In the genomic region with DNA sequence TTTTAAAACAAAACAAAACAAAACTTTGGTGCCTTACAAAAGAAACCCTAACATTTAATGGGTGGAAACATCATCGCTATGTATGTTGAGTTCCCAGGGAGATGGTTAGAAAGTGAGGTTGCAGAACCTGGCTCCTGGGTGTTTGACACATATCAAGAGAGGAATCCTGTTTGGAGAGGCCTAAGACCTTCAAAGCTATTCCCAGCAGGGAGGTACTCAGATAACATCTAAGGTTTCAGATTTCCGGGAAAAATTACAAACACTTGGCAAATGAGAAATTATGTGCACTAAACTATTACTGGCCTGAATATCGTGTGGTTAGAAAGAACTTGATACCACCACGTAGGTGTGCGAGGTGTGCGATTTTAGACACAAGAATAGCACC, we compare ENCODE assay signal across 26 cellular contexts. TPM values are rescaled to one million over a fixed set of nuclear protein-coding genes. Genes with fewer than 3 reads are reported as not detected.
DNase-seq lines count a peak whose midpoint lies in the region; ATAC-seq and TF ChIP-seq lines count a peak whose summit lies in the region.
"Had no signal": no experiment of that assay in that cellular context is flagged by ENCODE, and none has a peak within 500 bp of the region (broad histone marks: within the 10 kb centered on the region; RNA-seq: fewer than 3 reads in every experiment).

No MANE protein-coding gene starts in this region.

- no peak overlapping the region for H3K4ac ChIP-seq in trophoblast cell (ENCODE audit: low read depth, low read length)

- H3K9ac ChIP-seq in HCT116 (ENCODE audit: low read length) (no peak overlapping the region), trophoblast cell (ENCODE audit: low read length) (no peak overlapping the region)
- H3K9ac ChIP-seq: parathyroid adenoma had no signal

- H3K9me3 ChIP-seq in HCT116 (ENCODE audit: control insufficient read depth in 1 of 2, insufficient read depth in 1 of 2, low read depth in 1 of 2, low read length in 2 of 2) (no peaks in the 10 kb centered on the region), trophoblast cell (ENCODE audit: insufficient read depth, low read depth, low read length) (no peaks in the 10 kb centered on the region)

- no peak overlapping the region for H3K4me3 ChIP-seq in HCT116 (replicated peaks in 1 of 2; ENCODE audit: low read depth in 1 of 2, low read length in 2 of 2)
- H3K4me3 ChIP-seq in trophoblast cell (ENCODE audit: low read depth, low read length): no peak overlapping the region

- H3K27ac ChIP-seq in HCT116 (ENCODE audit: low read depth, low read length): no peak overlapping the region
- no peak overlapping the region for H3K27ac ChIP-seq in trophoblast cell (ENCODE audit: low read depth, low read length)
- H3K27ac ChIP-seq: C4-2B, parathyroid adenoma, VCaP had no signal

- peak; percentile 27; the same call in 1 of the 2 replicates for ATAC-seq in HCT116
- ATAC-seq: activated T-cell treated with anti-CD3 and anti-CD28 coated beads, Interleukin-2, amount 50 U/mL, for 72 hours; Panc1; right cardiac atrium; stimulated activated memory B cell treated with anti-CD40 and anti-IgM and Interleukin-4, amounts not matched to agents 10 μg/mL and 1 μg/mL and 100 μg/mL, for 72 hours had no signal

- TF ChIP-seq POLR2A in HCT116 (IDR thresholded peaks at IDR 0.05; ENCODE audit: borderline replicate concordance, extremely low read depth, insufficient read depth, insufficient read length): no peak

- H2BK5ac ChIP-seq in trophoblast cell (ENCODE audit: low read depth, low read length, poor library complexity): no peak overlapping the region

- no peak overlapping the region for H3K18ac ChIP-seq in trophoblast cell (ENCODE audit: low read length)

- intact Hi-C loops in HCT116 (cut with micrococcal nuclease): no loop called here

- H3K36me3 ChIP-seq in HCT116 (ENCODE audit: control insufficient read depth in 1 of 2, insufficient read depth in 2 of 2, low read length in 2 of 2) (peaks cover 0 to 3% of the 10 kb centered on the region in 2 experiments; a peak in 1 of 4 replicates), trophoblast cell (ENCODE audit: control insufficient read depth in 1 of 2, insufficient read depth in 2 of 2, low read length in 2 of 2) (peaks cover 16 to 21% of the 10 kb centered on the region in 2 experiments)

- POLR2A ChIA-PET in HCT116 (lab: Charles Lee): no interaction called here

- RAD21 ChIA-PET in HCT116 (lab: Charles Lee; ENCODE audit: low non-redundant PET in 1 of 2, low total read pairs in 2 of 2, uncharacterized antibody in 2 of 2, unreplicated experiment in 2 of 2): no interaction called here

- TF ChIP-seq CTCF in HCT116 (IDR thresholded peaks at IDR 0.05 in 2 of 3, conservative IDR thresholded peaks at IDR 0.05 in 1 of 3; ENCODE audit: borderline replicate concordance in 1 of 3, insufficient read depth in 1 of 3, low read depth in 2 of 3, low read length in 2 of 3): no peak

- no peak overlapping the region for H2BK120ac ChIP-seq in trophoblast cell (ENCODE audit: insufficient read depth, low read length, poor library complexity)

- H3K79me2 ChIP-seq in HCT116 (ENCODE audit: insufficient read depth, low read length) (no peaks in the 10 kb centered on the region), trophoblast cell (ENCODE audit: control insufficient read depth, insufficient read depth, low read length, poor library complexity) (no peaks in the 10 kb centered on the region)
- H3K79me2 ChIP-seq: parathyroid adenoma had no signal

- H2AFZ ChIP-seq in HCT116 (ENCODE audit: low read depth, low read length, poor library complexity, severe bottlenecking): no peak overlapping the region
- no peak overlapping the region for H2AFZ ChIP-seq in trophoblast cell (ENCODE audit: insufficient read depth, low read length, poor library complexity)
- H2AFZ ChIP-seq: parathyroid adenoma had no signal

- H3K4me1 ChIP-seq in HCT116 (ENCODE audit: control insufficient read depth in 1 of 2, insufficient read depth in 2 of 2, low read length in 2 of 2) (peaks cover 4 to 13% of the 10 kb centered on the region in 2 experiments; a peak in 2 of 4 replicates), trophoblast cell (ENCODE audit: control insufficient read depth in 1 of 2, insufficient read depth in 2 of 2, low read length in 2 of 2) (no peaks in the 10 kb centered on the region)
- H3K4me1 ChIP-seq: parathyroid adenoma had no signal

- H3K23ac ChIP-seq in trophoblast cell (ENCODE audit: low read length): no peak overlapping the region

- H3K79me1 ChIP-seq in trophoblast cell (ENCODE audit: low read length): no peaks in the 10 kb centered on the region

- TF ChIP-seq RAD21 in HCT116 (IDR thresholded peaks at IDR 0.05; ENCODE audit: low read depth): no peak

- H3K4me2 ChIP-seq in HCT116 (ENCODE audit: low read length): no peak overlapping the region
- H3K4me2 ChIP-seq in trophoblast cell (ENCODE audit: low read length): no peak overlapping the region

- H3K9me2 ChIP-seq in HCT116 (ENCODE audit: insufficient read depth): no peaks in the 10 kb centered on the region

- BruUV-seq in HCT116 (replicated peaks; lab: Mats Ljungman, UMichigan): no TSS peak

- H4K8ac ChIP-seq in trophoblast cell (ENCODE audit: low read depth, low read length): no peak overlapping the region

- no peak overlapping the region for H4K12ac ChIP-seq in trophoblast cell (ENCODE audit: low read depth, low read length)

- no CpG with 5 or more reads among the region's 6 CpGs for WGBS in trophoblast cell (ENCODE audit: extremely low coverage, insufficient coverage, insufficient read length)

- H3K27me3 ChIP-seq in HCT116 (ENCODE audit: insufficient read depth, low read length) (no peaks in the 10 kb centered on the region), trophoblast cell (ENCODE audit: insufficient read depth, low read length) (no peaks in the 10 kb centered on the region)

- DNase-seq in HCT116 (ENCODE audit: low read depth, low spot score) (no peak), M059J (ENCODE audit: low read depth) (peak; percentile 64), fibroblast of peridontal ligament (ENCODE audit: extremely low read depth) (peak; percentile 11), trophoblast cell (peak; percentile 64 to 94), NCI-H2171 treated with DMSO at 0.1 percent for 48 hours (lab: John Stamatoyannopoulos, UW) (no peak), NOMO-1 treated with DMSO at 0.1 percent for 48 hours (lab: John Stamatoyannopoulos, UW; ENCODE audit: unreplicated experiment) (no peak), NCI-H2107 treated with DMSO at 0.1 percent for 48 hours (lab: John Stamatoyannopoulos, UW; ENCODE audit: unreplicated experiment) (no peak)
- DNase-seq: activated CD4-positive, alpha-beta T cell treated with anti-CD3 and anti-CD28 coated beads, Interleukin-2, amount 10 ng/mL, durations not matched to agents 7 days and 5 days; activated naive CD4-positive, alpha-beta T cell treated with Interleukin-2 at 50 U/mL for 16 hours; activated T-cell treated with anti-CD3 and anti-CD28 coated beads, Interleukin-2, amount 50 U/mL, for 72 hours; amygdala; glutamatergic neuron; NCI-H1417 treated with DMSO at 0.1 percent for 48 hours; NCI-H2081 treated with DMSO at 0.1 percent for 48 hours; NCI-H446 treated with DMSO at 0.1 percent for 48 hours; nephron progenitor cell; right cardiac atrium; SHP77 treated with DMSO at 0.1 percent for 48 hours; stimulated activated CD4-positive, alpha-beta T cell treated with anti-CD3 and anti-CD28 coated beads, Interleukin-4, amount 100 ng/mL, for 24 hours; SW 1271; T-helper 9 cell had no signal

- H2AK5ac ChIP-seq in trophoblast cell (ENCODE audit: low read length): no peak overlapping the region

- H3K14ac ChIP-seq in trophoblast cell (ENCODE audit: low read length): no peak overlapping the region

- H2BK12ac ChIP-seq in trophoblast cell (ENCODE audit: low read length): no peak overlapping the region

- CTCF ChIA-PET in HCT116 (lab: Charles Lee): no interaction called here

- no peak overlapping the region for H4K91ac ChIP-seq in trophoblast cell (ENCODE audit: low read depth, low read length)

- no peaks in the 10 kb centered on the region for H4K20me1 ChIP-seq in HCT116 (ENCODE audit: insufficient read depth)

TF ChIP-seq in HCT116, 20 proteins besides CTCF, POLR2A, EP300 and RAD21 (continues in another document):
- TF ChIP-seq CEBPB (IDR thresholded peaks at IDR 0.05; ENCODE audit: low read depth) (no peak), YY1 (IDR thresholded peaks at IDR 0.05; ENCODE audit: extremely low read depth, insufficient replicate concordance, low read depth, low read length) (no peak), CBX3 (IDR thresholded peaks at IDR 0.05; ENCODE audit: low read depth) (no peak), ELF1 (IDR thresholded peaks at IDR 0.05; ENCODE audit: borderline replicate concordance, low read depth) (no peak), JUND (IDR thresholded peaks at IDR 0.05) (no peak; the same call in 1 of the 2 replicates), POLR2AphosphoS5 (IDR thresholded peaks at IDR 0.05; ENCODE audit: low read depth, low read length) (no peak), SIN3A (IDR thresholded peaks at IDR 0.05; ENCODE audit: low read depth) (no peak)

RNA-seq across cellular contexts. Expression of a gene that starts 18.5 kb away (rescaled TPM):
- 13.7 TPM for total RNA-seq in HCT116 (2021; ENCODE audit: unreplicated experiment)
- 9.9 and 12.0 TPM in 2 replicates for polyA plus RNA-seq in HCT116 (2012)
- total RNA-seq in M059J (2014; rRNA removed; shearing (Covaris generic)): 71.1 and 92.8 TPM in 2 replicates
- polyA plus RNA-seq in trophoblast cell (2013): 41.2 and 42.4 TPM in 2 replicates

RNA-seq across cellular contexts. Expression of a gene that starts 23.2 kb away (rescaled TPM):
- total RNA-seq in HCT116 (2021; ENCODE audit: unreplicated experiment): 0.61 TPM
- polyA plus RNA-seq in HCT116 (2012): 0.25 and 0.42 TPM in 2 replicates
- 101 and 128 TPM in 2 replicates for total RNA-seq in M059J (2014; rRNA removed; shearing (Covaris generic))
- 2.1 and 2.4 TPM in 2 replicates for polyA plus RNA-seq in trophoblast cell (2013)

RNA-seq across cellular contexts. Expression of a gene that starts 41.6 kb away (rescaled TPM):
- 0.42 TPM for total RNA-seq in HCT116 (2021; ENCODE audit: unreplicated experiment)
- polyA plus RNA-seq in HCT116 (2012): 0.56 and 0.88 TPM in 2 replicates
- total RNA-seq in M059J (2014; rRNA removed; shearing (Covaris generic)): 13.2 and 22.2 TPM in 2 replicates
- 7.3 and 8.8 TPM in 2 replicates for polyA plus RNA-seq in trophoblast cell (2013)

Comparison
In these comparisons a context has a peak if more than half of its experiments do, and no peak if none do; other contexts are left out.
1. DNase-seq: peak in M059J (single experiment), fibroblast of peridontal ligament (single experiment) and trophoblast cell (2 of 2); none in HCT116 (single experiment), NCI-H2171 treated with DMSO at 0.1 percent for 48 hours (single experiment), NOMO-1 treated with DMSO at 0.1 percent for 48 hours (single experiment) and NCI-H2107 treated with DMSO at 0.1 percent for 48 hours (single experiment).
2. RNA of a gene that starts 23.2 kb away (total RNA-seq): 101 to 128 TPM in M059J; 0.61 TPM in HCT116 (single experiment); every median in the first group is over 10 times any median in the second.